6 cellular contexts compared by ENCODE assay signal in the genomic region with DNA sequence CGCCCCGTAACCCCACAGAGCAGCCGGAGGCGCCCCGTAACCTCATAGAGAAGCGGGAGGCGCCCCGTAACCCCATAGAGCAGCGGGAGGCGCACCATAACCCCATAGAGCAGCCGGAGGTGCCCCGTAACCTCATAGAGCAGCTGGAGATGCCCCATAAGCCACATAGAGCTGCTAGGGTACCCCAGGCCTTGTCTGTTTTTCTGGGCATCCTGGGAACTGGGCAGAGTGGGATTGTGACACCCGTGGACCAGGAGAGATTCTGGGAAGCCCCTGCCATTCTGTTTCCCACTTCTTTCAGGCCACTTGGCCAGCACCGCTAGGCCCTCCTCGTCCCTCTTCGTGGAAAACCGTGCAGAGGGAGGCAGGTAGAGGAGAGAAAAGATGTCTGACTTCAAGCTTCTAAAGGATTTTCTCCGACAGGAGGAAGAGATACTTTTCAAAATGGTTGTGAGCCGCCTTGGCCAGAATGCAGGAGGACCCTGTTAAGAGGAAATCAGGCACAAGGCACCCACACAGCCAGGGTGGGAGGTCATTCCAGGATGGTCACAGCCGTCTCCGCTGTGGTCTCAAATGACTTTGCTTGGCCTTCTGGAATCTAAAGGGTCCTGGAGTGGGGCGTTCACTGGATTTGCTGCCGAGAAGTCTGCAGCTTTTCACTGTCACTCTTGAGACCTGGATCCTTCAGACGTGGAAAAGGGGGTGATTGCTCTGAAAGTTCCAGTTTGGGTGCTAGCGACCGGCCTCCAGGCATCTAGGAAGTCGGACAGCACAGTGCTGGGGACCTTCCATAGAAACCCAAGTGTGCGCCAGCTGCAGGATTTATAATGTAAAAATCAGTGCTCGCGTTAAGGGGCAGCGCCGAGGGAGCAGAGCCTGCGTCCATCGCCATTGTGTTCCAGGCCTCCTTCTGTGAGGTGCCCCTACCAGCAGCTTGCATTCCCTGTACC.
DNase-seq lines count a peak whose midpoint lies in the region; FAIRE-seq and TF ChIP-seq lines count a peak whose summit lies in the region.
"Not testable (repeated sequence)": the region's sequence is repeated elsewhere in the genome, so short reads cannot be mapped to it uniquely, and the experiment has no call there.

No MANE protein-coding gene starts in this region.

- not testable (repeated sequence) for H3K4ac ChIP-seq in H1 (replicated peaks; ENCODE audit: insufficient read length, low read depth, low read length)

- H2BK20ac ChIP-seq in H1 (ENCODE audit: low read length), result not testable (repeated sequence)

- not testable (repeated sequence) for H3K79me2 ChIP-seq in H1 (ENCODE audit: control insufficient read depth in 1 of 2, insufficient read depth in 2 of 2, low read length in 2 of 2); osteoblast (ENCODE audit: insufficient read depth, low read length)

- H2BK120ac ChIP-seq in H1 (replicated peaks; ENCODE audit: low read depth, low read length), result not testable (repeated sequence)

- not testable (repeated sequence) for TF ChIP-seq EP300 in H1 (IDR thresholded peaks at IDR 0.05; ENCODE audit: borderline replicate concordance in 1 of 2, low read depth in 2 of 2, low read length in 2 of 2); sigmoid colon (IDR thresholded peaks at IDR 0.05)

- not testable (repeated sequence) for H2AFZ ChIP-seq in H1 (ENCODE audit: low read length); osteoblast (ENCODE audit: low read length)

- H3K18ac ChIP-seq in H1 (ENCODE audit: extremely low read depth, low read length), result not testable (repeated sequence)

- H3K79me1 ChIP-seq in H1 (ENCODE audit: low read depth, low read length), result not testable (repeated sequence)

- H3K4me3 ChIP-seq in colonic mucosa; H1 (ENCODE audit: extremely low read depth in 1 of 4, insufficient read depth in 2 of 4, low read depth in 3 of 4, low read length in 4 of 4); osteoblast (ENCODE audit: insufficient read depth, low read length); sigmoid colon: not testable (repeated sequence)

- H3K56ac ChIP-seq in H1 (replicated peaks; ENCODE audit: insufficient read length, low read depth, low read length), result not testable (repeated sequence)

- H3K14ac ChIP-seq in H1 (ENCODE audit: insufficient read length), result not testable (repeated sequence)

- H3K9me3 ChIP-seq in colonic mucosa; H1 (ENCODE audit: insufficient read depth in 2 of 2, low read depth in 1 of 2, low read length in 1 of 2); osteoblast (ENCODE audit: low read depth, low read length); sigmoid colon: not testable (repeated sequence)

- H3K27ac ChIP-seq in colonic mucosa; H1 (ENCODE audit: low read depth, low read length); osteoblast (ENCODE audit: low read depth, low read length); sigmoid colon: not testable (repeated sequence)

- not testable (repeated sequence) for H2BK12ac ChIP-seq in H1 (ENCODE audit: low read depth, low read length)

- H2BK5ac ChIP-seq in H1 (ENCODE audit: low read depth, low read length), result not testable (repeated sequence)

- not testable (repeated sequence) for H2BK15ac ChIP-seq in H1 (ENCODE audit: low read length)

- not testable (repeated sequence) for H3K23me2 ChIP-seq in H1 (ENCODE audit: low read depth, low read length)

- TF ChIP-seq CTCF in colonic mucosa (IDR thresholded peaks at IDR 0.05); H1 (IDR thresholded peaks at IDR 0.05; ENCODE audit: control extremely low read depth in 1 of 3, insufficient read depth in 1 of 3, low read depth in 1 of 3, low read length in 3 of 3); osteoblast (IDR thresholded peaks at IDR 0.05; ENCODE audit: extremely low read depth, low read depth, low read length); sigmoid colon (IDR thresholded peaks at IDR 0.05): not testable (repeated sequence)

- H3K36me3 ChIP-seq in colonic mucosa; H1 (ENCODE audit: control insufficient read depth in 2 of 4, insufficient read depth in 4 of 4, low read length in 3 of 4); osteoblast (ENCODE audit: insufficient read depth, low read length); sigmoid colon: not testable (repeated sequence)

- H3K27me3 ChIP-seq in colonic mucosa; H1 (replicated peaks in 1 of 4; ENCODE audit: control insufficient read depth in 3 of 4, extremely low read depth in 1 of 4, insufficient read depth in 3 of 4, low read length in 3 of 4); osteoblast (ENCODE audit: insufficient read depth, low read length); sigmoid colon: not testable (repeated sequence)

- not testable (repeated sequence) for H3K4me1 ChIP-seq in colonic mucosa; H1 (replicated peaks in 1 of 4; ENCODE audit: control insufficient read depth in 3 of 4, insufficient read depth in 4 of 4, low read length in 3 of 4); osteoblast (ENCODE audit: insufficient read depth, low read length); sigmoid colon

- H4K20me1 ChIP-seq in H1 (replicated peaks in 1 of 2; ENCODE audit: control insufficient read depth in 1 of 2, insufficient read depth in 2 of 2, low read length in 2 of 2); osteoblast (ENCODE audit: insufficient read depth, low read length): not testable (repeated sequence)

- intact Hi-C loops in colonic mucosa (cut with DNase I); sigmoid colon (cut with DNase I): not testable (repeated sequence)

- not testable (repeated sequence) for H3K4me2 ChIP-seq in H1 (ENCODE audit: insufficient read depth in 1 of 2, low read depth in 2 of 2, low read length in 2 of 2); osteoblast (ENCODE audit: insufficient read depth, low read length)

- not testable (repeated sequence) for TF ChIP-seq POLR2A in H1 (IDR thresholded peaks at IDR 0.05; ENCODE audit: control extremely low read depth in 1 of 2, low read depth in 2 of 2, low read length in 2 of 2); sigmoid colon (IDR thresholded peaks at IDR 0.05)

- FAIRE-seq in H1 (lab: Jason Lieb, UNC), result peak; percentile 75

- not testable (repeated sequence) for H4K8ac ChIP-seq in H1 (ENCODE audit: extremely low read depth, insufficient read depth, low read length)

- not testable (repeated sequence) for TF ChIP-seq RAD21 in H1 (IDR thresholded peaks at IDR 0.05 in 1 of 2, conservative IDR thresholded peaks at IDR 0.05 in 1 of 2; ENCODE audit: low read depth in 2 of 2, low read length in 2 of 2)

- not testable (repeated sequence) for H3K9ac ChIP-seq in colonic mucosa (ENCODE audit: low read depth in 2 of 2, low read length in 2 of 2); H1 (replicated peaks in 1 of 4; ENCODE audit: extremely low read depth in 1 of 4, low read depth in 3 of 4, low read length in 3 of 4)

- H4K5ac ChIP-seq in H1 (ENCODE audit: insufficient read length, low read depth, low read length), result not testable (repeated sequence)

- CTCF ChIA-PET in H1 (lab: Charles Lee; ENCODE audit: partially characterized antibody), result interaction anchor here (0.6 to 1.1 kb wide), 2 partner anchors 9 to 84 kb away, joined by 3 read pairs; no protein-coding TSS in a partner anchor

- POLR2A ChIA-PET in H1 (lab: Charles Lee; ENCODE audit: partially characterized antibody), result not testable (repeated sequence)

- H2AK5ac ChIP-seq in H1 (ENCODE audit: low read depth, low read length), result not testable (repeated sequence)

- not testable (repeated sequence) for H3K23ac ChIP-seq in H1 (ENCODE audit: insufficient read length)

- DNase-seq in colonic mucosa (peak; percentile 9), left kidney (ENCODE audit: low read depth, low spot score) (peak; percentile 43), osteoblast (ENCODE audit: insufficient read length, low spot score, missing footprints) (peak; percentile 39), sigmoid colon (peak; percentile 38), ureter (ENCODE audit: low spot score) (peak; percentile 32)
- not testable (repeated sequence) for DNase-seq in H1 (ENCODE audit: low read depth in 1 of 2, low spot score in 2 of 2)

- not testable (repeated sequence) for H4K91ac ChIP-seq in H1 (replicated peaks; ENCODE audit: insufficient read length, low read length)

- 96% methylated on average over 25 of the region's 34 CpGs; no CpG with 5 or more reads in 1 of the 2 experiments for WGBS in H1 (ENCODE audit: extremely low coverage in 1 of 2, insufficient coverage in 1 of 2, insufficient read length in 1 of 2, insufficient replicate concordance in 2 of 2, low coverage in 1 of 2, low lambda C conversion rate in 2 of 2, missing lambda C conversion rate in 1 of 2), 2 experiments
- 82 to 83% methylated on average over 31 to 33 of the region's 34 CpGs for WGBS in sigmoid colon, 2 donors
